In genomic region chr15:61205427-61205826, GRCh38 we compare ENCODE assay signal across 1 cellular context.
TF ChIP-seq lines count a peak whose summit lies in the region.

No MANE protein-coding gene starts in this region.

TF ChIP-seq in GM23338, 12 proteins besides CTCF, POLR2A, EP300 and RAD21:
- TF ChIP-seq ZNF462 (CRISPR knock-in tag; IDR thresholded peaks at IDR 0.05): no peak
